Comparison of ENCODE assay signal across 8 cellular contexts in the genomic region with DNA sequence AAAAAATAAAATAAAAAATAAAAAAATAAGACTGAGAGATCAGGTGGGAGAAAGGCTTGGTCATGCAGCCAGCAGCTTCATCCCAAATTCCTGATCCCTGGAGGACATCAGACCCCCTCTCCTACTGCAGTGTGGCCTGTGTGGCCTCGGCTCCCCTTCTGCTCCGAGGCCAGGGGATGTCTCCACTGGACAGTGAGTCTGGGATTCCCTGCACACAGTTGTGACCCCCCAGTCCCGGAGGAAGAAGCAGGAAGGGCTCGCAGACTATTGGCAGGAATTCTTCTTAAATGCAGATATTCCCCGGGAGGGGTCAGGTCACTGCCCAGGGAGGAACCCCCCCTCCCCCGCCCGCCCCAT. TPM values are rescaled to one million over a fixed set of nuclear protein-coding genes. Genes with fewer than 3 reads are reported as not detected.
DNase-seq lines count a peak whose midpoint lies in the region; ATAC-seq and TF ChIP-seq lines count a peak whose summit lies in the region.

No MANE protein-coding gene starts in this region.

- peak; percentile 4 for ATAC-seq in activated CD4-positive, alpha-beta T cell treated with anti-CD3 and anti-CD28 coated beads for 36 hours
- ATAC-seq in T-helper 17 cell (no peak), HG03097 (IDR thresholded peaks at IDR 0.05; ENCODE audit: low FRiP score, unreplicated experiment) (no peak)

- TF ChIP-seq CTCF in stomach (IDR thresholded peaks at IDR 0.05) = no peak

- no peaks in the 10 kb centered on the region for H3K9me3 Mint-ChIP-seq in activated CD4-positive, alpha-beta T cell treated with anti-CD3 and anti-CD28 coated beads for 36 hours (ENCODE audit: low read depth)

- H3K36me3 Mint-ChIP-seq in activated CD4-positive, alpha-beta T cell treated with anti-CD3 and anti-CD28 coated beads for 36 hours (ENCODE audit: low read depth) = no peaks in the 10 kb centered on the region
- no peaks in the 10 kb centered on the region for H3K36me3 Mint-ChIP-seq in T-helper 17 cell (ENCODE audit: low read depth)

- peak overlapping the region; percentile 91 for H3K4me3 ChIP-seq in iPS-15b (ENCODE audit: low read depth, low read length)
- peak overlapping the region; percentile 62 to 87 (median 65) for H3K4me3 ChIP-seq in stomach

- intact Hi-C loops in activated CD4-positive, alpha-beta T cell treated with anti-CD3 and anti-CD28 coated beads for 36 hours (cut with DNase I, micrococcal nuclease) = loop anchor here in 1 of 2 experiments (1.0 to 5.0 kb wide), 8 partner anchors 14 to 257 kb away; a partner anchor contains a TSS
- intact Hi-C loops in stomach (cut with DNase I; ENCODE audit: low total_unique reads) = no loop called here

- no peaks in the 10 kb centered on the region for H3K4me1 ChIP-seq in iPS-15b (ENCODE audit: control insufficient read depth, insufficient read depth, low read length)
- H3K4me1 ChIP-seq in stomach = peaks cover 0 to 19% (median 13%) of the 10 kb centered on the region in 4 donors

- H3K4me3 Mint-ChIP-seq in activated CD4-positive, alpha-beta T cell treated with anti-CD3 and anti-CD28 coated beads for 36 hours = no peak overlapping the region
- peak overlapping the region; percentile 63 for H3K4me3 Mint-ChIP-seq in T-helper 17 cell

- no peaks in the 10 kb centered on the region for H3K4me1 Mint-ChIP-seq in activated CD4-positive, alpha-beta T cell treated with anti-CD3 and anti-CD28 coated beads for 36 hours
- no peaks in the 10 kb centered on the region for H3K4me1 Mint-ChIP-seq in T-helper 17 cell

- peak overlapping the region in 1 of 5 donors; percentile 79 for H3K27ac ChIP-seq in stomach

- CTCF ChIA-PET in activated CD4-positive, alpha-beta T cell treated with anti-CD3 and anti-CD28 coated beads for 36 hours (lab: Charles Lee) = no interaction called here

- no peak overlapping the region for H3K9ac ChIP-seq in iPS-15b (ENCODE audit: low read depth, low read length)

- TF ChIP-seq EP300 in stomach (IDR thresholded peaks at IDR 0.05) = no peak

- H3K27me3 ChIP-seq in iPS-15b (ENCODE audit: control insufficient read depth, insufficient read depth, low read length) (no peaks in the 10 kb centered on the region), stomach (no peaks in the 10 kb centered on the region)

- no peak overlapping the region for H3K27ac Mint-ChIP-seq in activated CD4-positive, alpha-beta T cell treated with anti-CD3 and anti-CD28 coated beads for 36 hours
- no peak overlapping the region for H3K27ac Mint-ChIP-seq in T-helper 17 cell

- no peak for DNase-seq in activated CD4-positive, alpha-beta T cell treated with anti-CD3 and anti-CD28 coated beads for 36 hours
- no peak for DNase-seq in activated CD4-positive, alpha-beta T cell treated with anti-CD3 and anti-CD28 coated beads, Interleukin-2, amount 50 U/mL, for 4 hours
- DNase-seq in T-helper 17 cell = no peak
- no peak for DNase-seq in stomach
- DNase-seq in NCI-H2196 (lab: John Stamatoyannopoulos, UW; ENCODE audit: unreplicated experiment) = no peak
- DNase-seq in SW480 (ENCODE audit: low spot score) = no peak

- no peak for TF ChIP-seq POLR2A in stomach (IDR thresholded peaks at IDR 0.05)

- POLR2A ChIA-PET in activated CD4-positive, alpha-beta T cell treated with anti-CD3 and anti-CD28 coated beads for 36 hours (lab: Charles Lee) = interaction anchor here (0.5 kb wide), 1 partner anchor 631 kb away, joined by 5 read pairs; no protein-coding TSS in a partner anchor

- H3K27me3 Mint-ChIP-seq in activated CD4-positive, alpha-beta T cell treated with anti-CD3 and anti-CD28 coated beads for 36 hours = peaks cover 10% of the 10 kb centered on the region
- H3K27me3 Mint-ChIP-seq in T-helper 17 cell = peaks cover 11% of the 10 kb centered on the region

- WGBS in stomach, 5 donors = 0 to 4% (median 2%) methylated on average over 4 to 7 of the region's 7 CpGs

- no peaks in the 10 kb centered on the region for H3K9me3 ChIP-seq in T-helper 17 cell (ENCODE audit: control insufficient read depth, low read length, poor library complexity, severe bottlenecking)
- no peaks in the 10 kb centered on the region for H3K9me3 ChIP-seq in iPS-15b (ENCODE audit: control insufficient read depth, insufficient read depth, low read length)
- no peaks in the 10 kb centered on the region for H3K9me3 ChIP-seq in stomach

- H3K36me3 ChIP-seq in iPS-15b (ENCODE audit: control insufficient read depth, insufficient read depth, low read length) = no peaks in the 10 kb centered on the region
- H3K36me3 ChIP-seq in stomach = no peaks in the 10 kb centered on the region

RNA-seq across cellular contexts. Expression of a gene that starts 41.9 kb away (rescaled TPM):
- total RNA-seq in activated CD4-positive, alpha-beta T cell treated with anti-CD3 and anti-CD28 coated beads for 36 hours = 1 to 10 TPM; 6.4 to 6.7 TPM
- total RNA-seq in T-helper 17 cell (1 to 10 TPM; 4.9 to 6.0 TPM), stomach (10 to 100 TPM in 2 of 5 donors, 1 to 10 TPM in 2, not detected in 1; 1.4 to 21.7 (median 10.7) TPM)
- 1 to 10 TPM; 5.5 to 6.4 (median 6.3) TPM for polyA plus RNA-seq in stomach
